In the genomic region with DNA sequence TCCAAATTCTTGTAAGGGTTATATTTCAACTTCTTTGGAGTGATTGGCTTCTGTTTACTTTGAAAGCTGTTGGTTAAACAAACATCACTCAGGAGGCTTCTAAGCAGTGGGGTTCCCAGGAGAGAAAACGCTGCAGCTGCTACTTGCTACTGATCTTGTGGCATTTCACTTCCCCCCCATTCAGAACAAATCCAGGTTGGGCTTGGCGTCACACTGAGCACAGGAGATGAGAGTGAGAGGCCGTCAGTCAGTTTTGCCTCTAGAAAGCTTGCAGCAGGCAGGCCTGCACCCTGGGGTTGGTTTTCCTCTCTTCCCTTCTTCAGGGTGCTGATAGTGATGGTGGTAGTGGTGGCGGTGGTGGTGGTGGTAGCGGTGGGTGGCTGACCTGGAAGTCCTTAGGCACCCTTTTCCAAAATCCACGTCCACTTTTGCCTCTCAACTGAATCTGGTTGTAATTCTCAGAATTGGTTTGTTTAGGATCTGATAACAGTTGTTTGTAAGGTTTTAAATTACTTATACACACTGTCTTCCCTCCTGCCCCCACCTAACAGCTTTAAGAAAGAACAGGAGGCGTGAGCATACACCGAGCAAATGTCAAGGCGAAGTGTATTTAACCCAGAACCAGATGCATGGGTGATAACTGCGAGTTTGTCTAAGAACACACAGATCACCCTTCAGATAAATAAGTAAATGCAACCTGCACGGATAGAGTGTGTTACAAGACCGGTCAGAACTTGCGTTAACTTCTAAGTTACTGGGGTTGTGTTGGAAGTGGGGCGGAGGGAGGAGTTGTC, we compare ENCODE assay signal across 14 cellular contexts. TPM values are rescaled to one million over a fixed set of nuclear protein-coding genes. Genes with fewer than 3 reads are reported as not detected.
DNase-seq lines count a peak whose midpoint lies in the region; ATAC-seq and TF ChIP-seq lines count a peak whose summit lies in the region.
"Had no signal": no experiment of that assay in that cellular context is flagged by ENCODE, and none has a peak within 500 bp of the region (broad histone marks: within the 10 kb centered on the region; RNA-seq: fewer than 3 reads in every experiment).

No MANE protein-coding gene starts in this region.

- no peak overlapping the region for H3K9ac ChIP-seq in HUES64 (ENCODE audit: low read depth, low read length)

- H3K9me3 Mint-ChIP-seq in CD4-positive, alpha-beta T cell: no peaks in the 10 kb centered on the region

- POLR2A ChIA-PET in CD4-positive, alpha-beta T cell (lab: Charles Lee): interaction anchor here (0.9 to 1.9 kb wide), 2 partner anchors 201 to 314 kb away, joined by 3 to 5 read pairs; no protein-coding TSS in a partner anchor

- peaks cover 98% of the 10 kb centered on the region for H3K27me3 ChIP-seq in CD4-positive, alpha-beta T cell (ENCODE audit: control insufficient read depth, insufficient read depth, low read length)
- peaks cover 88% of the 10 kb centered on the region for H3K27me3 ChIP-seq in HUES64 (ENCODE audit: insufficient read depth, low read length)
- H3K27me3 ChIP-seq: testis had no signal

- no peak overlapping the region for H3K27ac ChIP-seq in CD4-positive, alpha-beta T cell (ENCODE audit: low read depth, low read length)
- H3K27ac ChIP-seq in HUES64 (ENCODE audit: low read depth, low read length): no peak overlapping the region
- H3K27ac ChIP-seq: epithelial cell of prostate, testis had no signal

- peaks cover 78% of the 10 kb centered on the region for H3K4me1 Mint-ChIP-seq in CD4-positive, alpha-beta T cell (ENCODE audit: low read depth)

- H3K27me3 Mint-ChIP-seq in CD4-positive, alpha-beta T cell: peaks cover 91% of the 10 kb centered on the region

- H3K36me3 ChIP-seq in HUES64 (ENCODE audit: insufficient read depth, low read length): no peaks in the 10 kb centered on the region

- H3K27ac Mint-ChIP-seq in CD4-positive, alpha-beta T cell: no peak overlapping the region

- intact Hi-C loops in CD4-positive, alpha-beta T cell (cut with DNase I, micrococcal nuclease): loop anchor here (5.0 to 10.0 kb wide), 3 partner anchors 202 to 1380 kb away; partner anchors contain the start of gene ATF3 (in 1 of the 2)
- intact Hi-C loops in left colon (cut with DNase I, micrococcal nuclease): no loop called here

- H3K4me3 ChIP-seq in HUES64 (ENCODE audit: low read length): peak overlapping the region; percentile 66

- no peak for ATAC-seq in CD4-positive, alpha-beta T cell (ENCODE audit: poor library complexity)
- ATAC-seq in left colon (no peak), GM18873 (IDR thresholded peaks at IDR 0.05; ENCODE audit: low FRiP score, unreplicated experiment) (no peak)

- no peaks in the 10 kb centered on the region for H3K9me3 ChIP-seq in CD4-positive, alpha-beta T cell (ENCODE audit: control insufficient read depth, low read length)
- H3K9me3 ChIP-seq in HUES64 (ENCODE audit: insufficient read depth, low read depth, low read length): no peaks in the 10 kb centered on the region
- H3K9me3 ChIP-seq: testis had no signal

- TF ChIP-seq CTCF in CD4-positive, alpha-beta T cell (IDR thresholded peaks at IDR 0.05): no peak

- CTCF ChIA-PET in CD4-positive, alpha-beta T cell (lab: Charles Lee): no interaction called here

- DNase-seq in CD4-positive, alpha-beta T cell: no peak
- peak; percentile 97 for DNase-seq in NCI-H69 (lab: John Stamatoyannopoulos, UW)
- peak; percentile 55 for DNase-seq in islet precursor cell
- no peak for DNase-seq in left colon
- no peak for DNase-seq in Ammon's horn (ENCODE audit: low spot score)
- no peak for DNase-seq in NOMO-1 (lab: John Stamatoyannopoulos, UW; ENCODE audit: unreplicated experiment in 2 of 2)
- DNase-seq: AML-193; NK-92 treated with Interleukin-12 subunit alpha and Interleukin-12 subunit beta, amount 100 ng/mL, for 24 hours; nucleus accumbens; testis had no signal

- H3K4me1 ChIP-seq in HUES64 (ENCODE audit: insufficient read depth, low read length): peaks cover 53% of the 10 kb centered on the region

- H3K36me3 Mint-ChIP-seq in CD4-positive, alpha-beta T cell (ENCODE audit: low read depth): peaks cover 5% of the 10 kb centered on the region

- H3K4me3 Mint-ChIP-seq in CD4-positive, alpha-beta T cell: peak overlapping the region; percentile 27

- WGBS in HUES64: 4% methylated on average over 11 of the region's 14 CpGs

RNA-seq across cellular contexts. Expression of gene PROX1, which starts 3.2 kb away (rescaled TPM):
- under 1 TPM in 1 of 2 experiments, not detected in 1; 0.03 TPM for total RNA-seq in CD4-positive, alpha-beta T cell
- polyA plus RNA-seq in HUES64 (2013, experiment 1 of 2): 1.1 TPM
- 1.6 TPM for polyA plus RNA-seq in HUES64 (2013, experiment 2 of 2)
- total RNA-seq in left colon: 10 to 100 TPM; 15.4 to 18.5 TPM
- total RNA-seq: T-helper 2 cell treated with Interferon-gamma antibody and Interleukin-4, amounts not matched to agents 100 ng/mL and 5 ng/mL, for 36 hours had no signal

Comparison
In these comparisons a context has a peak if more than half of its experiments do, and no peak if none do; other contexts are left out.
1. DNase-seq: peak in NCI-H69 (single experiment) and islet precursor cell (single experiment); none in CD4-positive, alpha-beta T cell (0 of 10), left colon (0 of 2), Ammon's horn (single experiment) and NOMO-1 (0 of 2).
2. RNA of gene PROX1, which starts 3.2 kb away (total RNA-seq): 15.4 to 18.5 TPM in left colon; 0.03 TPM in CD4-positive, alpha-beta T cell; every median in the first group is over 10 times any median in the second.
3. intact Hi-C loops: an anchor here in CD4-positive, alpha-beta T cell (5.0 to 10.0 kb wide); none called in left colon.